Comparison of ENCODE assay signal across 3 cellular contexts in the genomic region with DNA sequence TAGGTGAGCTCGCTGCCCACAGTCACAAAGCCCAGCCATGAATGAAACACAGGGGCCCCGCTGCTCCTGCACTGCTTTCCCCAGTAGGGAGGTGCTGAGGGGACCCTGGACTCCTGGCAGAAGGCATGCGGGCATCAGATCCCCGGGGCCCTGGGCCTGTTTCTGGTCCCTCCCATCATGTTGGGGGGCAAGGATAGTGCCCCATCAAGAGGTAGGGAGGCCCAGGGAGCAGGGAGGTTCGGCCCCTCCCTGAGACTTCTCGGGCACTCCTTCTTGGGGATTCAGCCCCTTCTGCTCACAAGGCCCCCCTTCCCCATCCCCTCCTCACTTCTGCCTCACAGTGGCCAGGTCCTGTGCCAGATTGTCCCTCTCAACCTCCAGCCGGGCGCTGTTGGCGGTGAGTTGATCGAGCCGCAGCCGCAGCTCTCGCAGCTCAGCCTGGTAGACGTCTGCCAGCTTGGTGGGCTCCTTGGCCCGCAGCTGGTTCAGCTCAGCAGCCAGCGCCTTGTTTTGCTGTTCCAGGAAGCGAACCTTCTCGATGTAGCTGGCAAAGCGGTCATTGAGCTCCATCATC.
TF ChIP-seq lines count a peak whose summit lies in the region.

No MANE protein-coding gene starts in this region.

TF ChIP-seq in SK-N-SH, 30 proteins besides CTCF, POLR2A, EP300 and RAD21:
- TF ChIP-seq, protein P1, sequence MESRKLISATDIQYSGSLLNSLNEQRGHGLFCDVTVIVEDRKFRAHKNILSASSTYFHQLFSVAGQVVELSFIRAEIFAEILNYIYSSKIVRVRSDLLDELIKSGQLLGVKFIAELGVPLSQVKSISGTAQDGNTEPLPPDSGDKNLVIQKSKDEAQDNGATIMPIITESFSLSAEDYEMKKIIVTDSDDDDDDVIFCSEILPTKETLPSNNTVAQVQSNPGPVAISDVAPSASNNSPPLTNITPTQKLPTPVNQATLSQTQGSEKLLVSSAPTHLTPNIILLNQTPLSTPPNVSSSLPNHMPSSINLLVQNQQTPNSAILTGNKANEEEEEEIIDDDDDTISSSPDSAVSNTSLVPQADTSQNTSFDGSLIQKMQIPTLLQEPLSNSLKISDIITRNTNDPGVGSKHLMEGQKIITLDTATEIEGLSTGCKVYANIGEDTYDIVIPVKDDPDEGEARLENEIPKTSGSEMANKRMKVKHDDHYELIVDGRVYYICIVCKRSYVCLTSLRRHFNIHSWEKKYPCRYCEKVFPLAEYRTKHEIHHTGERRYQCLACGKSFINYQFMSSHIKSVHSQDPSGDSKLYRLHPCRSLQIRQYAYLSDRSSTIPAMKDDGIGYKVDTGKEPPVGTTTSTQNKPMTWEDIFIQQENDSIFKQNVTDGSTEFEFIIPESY (IDR thresholded peaks at IDR 0.05; ENCODE audit: borderline replicate concordance, low read depth): no peak
- TF ChIP-seq CHD2 (IDR thresholded peaks at IDR 0.05; ENCODE audit: low read length, partially characterized antibody) (no peak), GABPA (IDR thresholded peaks at IDR 0.05; ENCODE audit: low read depth) (no peak)

TF ChIP-seq in SK-N-SH treated with all-trans-retinoic acid at 6 μM for 48 hours, 23 proteins besides CTCF, POLR2A, EP300 and RAD21:
- TF ChIP-seq ESRRG (CRISPR knock-in tag; IDR thresholded peaks at IDR 0.05) (no peak), CSDC2 (CRISPR knock-in tag; IDR thresholded peaks at IDR 0.05) (no peak)
- TF ChIP-seq, protein P2, sequence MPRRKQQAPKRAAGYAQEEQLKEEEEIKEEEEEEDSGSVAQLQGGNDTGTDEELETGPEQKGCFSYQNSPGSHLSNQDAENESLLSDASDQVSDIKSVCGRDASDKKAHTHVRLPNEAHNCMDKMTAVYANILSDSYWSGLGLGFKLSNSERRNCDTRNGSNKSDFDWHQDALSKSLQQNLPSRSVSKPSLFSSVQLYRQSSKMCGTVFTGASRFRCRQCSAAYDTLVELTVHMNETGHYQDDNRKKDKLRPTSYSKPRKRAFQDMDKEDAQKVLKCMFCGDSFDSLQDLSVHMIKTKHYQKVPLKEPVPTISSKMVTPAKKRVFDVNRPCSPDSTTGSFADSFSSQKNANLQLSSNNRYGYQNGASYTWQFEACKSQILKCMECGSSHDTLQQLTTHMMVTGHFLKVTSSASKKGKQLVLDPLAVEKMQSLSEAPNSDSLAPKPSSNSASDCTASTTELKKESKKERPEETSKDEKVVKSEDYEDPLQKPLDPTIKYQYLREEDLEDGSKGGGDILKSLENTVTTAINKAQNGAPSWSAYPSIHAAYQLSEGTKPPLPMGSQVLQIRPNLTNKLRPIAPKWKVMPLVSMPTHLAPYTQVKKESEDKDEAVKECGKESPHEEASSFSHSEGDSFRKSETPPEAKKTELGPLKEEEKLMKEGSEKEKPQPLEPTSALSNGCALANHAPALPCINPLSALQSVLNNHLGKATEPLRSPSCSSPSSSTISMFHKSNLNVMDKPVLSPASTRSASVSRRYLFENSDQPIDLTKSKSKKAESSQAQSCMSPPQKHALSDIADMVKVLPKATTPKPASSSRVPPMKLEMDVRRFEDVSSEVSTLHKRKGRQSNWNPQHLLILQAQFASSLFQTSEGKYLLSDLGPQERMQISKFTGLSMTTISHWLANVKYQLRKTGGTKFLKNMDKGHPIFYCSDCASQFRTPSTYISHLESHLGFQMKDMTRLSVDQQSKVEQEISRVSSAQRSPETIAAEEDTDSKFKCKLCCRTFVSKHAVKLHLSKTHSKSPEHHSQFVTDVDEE (CRISPR knock-in tag; IDR thresholded peaks at IDR 0.05): no peak

TF ChIP-seq in GM23338, 12 proteins besides CTCF, POLR2A, EP300 and RAD21:
- TF ChIP-seq ZNF114 (CRISPR knock-in tag; IDR thresholded peaks at IDR 0.05): no peak
- TF ChIP-seq, protein P3, sequence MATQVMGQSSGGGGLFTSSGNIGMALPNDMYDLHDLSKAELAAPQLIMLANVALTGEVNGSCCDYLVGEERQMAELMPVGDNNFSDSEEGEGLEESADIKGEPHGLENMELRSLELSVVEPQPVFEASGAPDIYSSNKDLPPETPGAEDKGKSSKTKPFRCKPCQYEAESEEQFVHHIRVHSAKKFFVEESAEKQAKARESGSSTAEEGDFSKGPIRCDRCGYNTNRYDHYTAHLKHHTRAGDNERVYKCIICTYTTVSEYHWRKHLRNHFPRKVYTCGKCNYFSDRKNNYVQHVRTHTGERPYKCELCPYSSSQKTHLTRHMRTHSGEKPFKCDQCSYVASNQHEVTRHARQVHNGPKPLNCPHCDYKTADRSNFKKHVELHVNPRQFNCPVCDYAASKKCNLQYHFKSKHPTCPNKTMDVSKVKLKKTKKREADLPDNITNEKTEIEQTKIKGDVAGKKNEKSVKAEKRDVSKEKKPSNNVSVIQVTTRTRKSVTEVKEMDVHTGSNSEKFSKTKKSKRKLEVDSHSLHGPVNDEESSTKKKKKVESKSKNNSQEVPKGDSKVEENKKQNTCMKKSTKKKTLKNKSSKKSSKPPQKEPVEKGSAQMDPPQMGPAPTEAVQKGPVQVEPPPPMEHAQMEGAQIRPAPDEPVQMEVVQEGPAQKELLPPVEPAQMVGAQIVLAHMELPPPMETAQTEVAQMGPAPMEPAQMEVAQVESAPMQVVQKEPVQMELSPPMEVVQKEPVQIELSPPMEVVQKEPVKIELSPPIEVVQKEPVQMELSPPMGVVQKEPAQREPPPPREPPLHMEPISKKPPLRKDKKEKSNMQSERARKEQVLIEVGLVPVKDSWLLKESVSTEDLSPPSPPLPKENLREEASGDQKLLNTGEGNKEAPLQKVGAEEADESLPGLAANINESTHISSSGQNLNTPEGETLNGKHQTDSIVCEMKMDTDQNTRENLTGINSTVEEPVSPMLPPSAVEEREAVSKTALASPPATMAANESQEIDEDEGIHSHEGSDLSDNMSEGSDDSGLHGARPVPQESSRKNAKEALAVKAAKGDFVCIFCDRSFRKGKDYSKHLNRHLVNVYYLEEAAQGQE (IDR thresholded peaks at IDR 0.05; ENCODE audit: unreplicated experiment): no peak
- TF ChIP-seq EZH2phosphoT487 (IDR thresholded peaks at IDR 0.05; ENCODE audit: unreplicated experiment): no peak
- TF ChIP-seq ZNF331 (CRISPR knock-in tag; IDR thresholded peaks at IDR 0.05; ENCODE audit: low read depth): no peak
- TF ChIP-seq, protein P4, sequence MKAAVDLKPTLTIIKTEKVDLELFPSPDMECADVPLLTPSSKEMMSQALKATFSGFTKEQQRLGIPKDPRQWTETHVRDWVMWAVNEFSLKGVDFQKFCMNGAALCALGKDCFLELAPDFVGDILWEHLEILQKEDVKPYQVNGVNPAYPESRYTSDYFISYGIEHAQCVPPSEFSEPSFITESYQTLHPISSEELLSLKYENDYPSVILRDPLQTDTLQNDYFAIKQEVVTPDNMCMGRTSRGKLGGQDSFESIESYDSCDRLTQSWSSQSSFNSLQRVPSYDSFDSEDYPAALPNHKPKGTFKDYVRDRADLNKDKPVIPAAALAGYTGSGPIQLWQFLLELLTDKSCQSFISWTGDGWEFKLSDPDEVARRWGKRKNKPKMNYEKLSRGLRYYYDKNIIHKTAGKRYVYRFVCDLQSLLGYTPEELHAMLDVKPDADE (IDR thresholded peaks at IDR 0.05): no peak
